Comparison of ENCODE assay signal across 14 cellular contexts in genomic region chr1:161719325-161719611, GRCh38.
DNase-seq lines count a peak whose midpoint lies in the region; ATAC-seq and TF ChIP-seq lines count a peak whose summit lies in the region.
"Had no signal": no experiment of that assay in that cellular context is flagged by ENCODE, and none has a peak within 500 bp of the region (broad histone marks: within the 10 kb centered on the region; RNA-seq: fewer than 3 reads in every experiment).

No MANE protein-coding gene starts in this region.

- H3K27me3 ChIP-seq in BLaER1 treated with 17β-estradiol and CSF1 and Interleukin-3, amounts not matched to agents 10 nM and 100 nM: peaks cover 0 to 99% (median 0%) of the 10 kb centered on the region in 11 experiments; a peak in 8 of 22 replicates
- H3K27me3 ChIP-seq: body of pancreas had no signal

- peaks cover 0 to 37% (median 0%) of the 10 kb centered on the region in 11 experiments; a peak in 5 of 22 replicates for H4K20me1 ChIP-seq in BLaER1 treated with 17β-estradiol and CSF1 and Interleukin-3, amounts not matched to agents 10 nM and 100 nM

- H3K36me3 ChIP-seq in BLaER1 treated with 17β-estradiol and CSF1 and Interleukin-3, amounts not matched to agents 10 nM and 100 nM: no peaks in the 10 kb centered on the region

- H3K4me3 ChIP-seq in BLaER1 treated with 17β-estradiol and CSF1 and Interleukin-3, amounts not matched to agents 10 nM and 100 nM: no peak overlapping the region
- H3K4me3 ChIP-seq in coronary artery: no peak overlapping the region
- H3K4me3 ChIP-seq: body of pancreas, GM23248, mucosa of descending colon had no signal

- no peak overlapping the region for H3K9ac ChIP-seq in BLaER1 treated with 17β-estradiol and CSF1 and Interleukin-3, amounts not matched to agents 10 nM and 100 nM
- H3K9ac ChIP-seq: GM23248 had no signal

- DNase-seq in MV-4-11 (lab: John Stamatoyannopoulos, UW) (no peak), NCI-H2171 treated with DMSO at 0.1 percent for 48 hours (lab: John Stamatoyannopoulos, UW) (no peak), Kasumi-1 (lab: John Stamatoyannopoulos, UW) (no peak), coronary artery (ENCODE audit: low spot score) (no peak)
- DNase-seq: activated CD4-positive, CD25-positive, alpha-beta regulatory T cell treated with anti-CD3 and anti-CD28 coated beads, Interleukin-2, amount 50 U/mL, for 72 hours; activated T-cell treated with anti-CD3 and anti-CD28 coated beads, Interleukin-2, amount 50 U/mL, for 48 hours; body of pancreas; GM23248; mucosa of descending colon; posterior cingulate gyrus had no signal

- peak overlapping the region; percentile 51 to 79 (median 71) for H3K4me2 ChIP-seq in BLaER1 treated with 17β-estradiol and CSF1 and Interleukin-3, amounts not matched to agents 10 nM and 100 nM

- H3K27ac ChIP-seq in BLaER1 treated with 17β-estradiol and CSF1 and Interleukin-3, amounts not matched to agents 10 nM and 100 nM: peak overlapping the region in 2 of 11 experiments; percentile 11 to 54; a peak in 1 of 22 replicates
- no peak overlapping the region for H3K27ac ChIP-seq in coronary artery
- H3K27ac ChIP-seq: body of pancreas, GM23248 had no signal

- H3K4me1 ChIP-seq in BLaER1 treated with 17β-estradiol and CSF1 and Interleukin-3, amounts not matched to agents 10 nM and 100 nM: peaks cover 30 to 54% (median 43%) of the 10 kb centered on the region in 10 experiments
- H3K4me1 ChIP-seq: body of pancreas had no signal

- no peaks in the 10 kb centered on the region for H3K9me3 ChIP-seq in BLaER1 treated with 17β-estradiol and CSF1 and Interleukin-3, amounts not matched to agents 10 nM and 100 nM (replicated peaks in 1 of 11)
- H3K9me3 ChIP-seq: body of pancreas, mucosa of descending colon had no signal

- ATAC-seq in GM19043 (IDR thresholded peaks at IDR 0.05; ENCODE audit: low read depth, unreplicated experiment) (peak; percentile 44), HG02588 (IDR thresholded peaks at IDR 0.05; ENCODE audit: unreplicated experiment) (peak; percentile 31), HG03565 (IDR thresholded peaks at IDR 0.05; ENCODE audit: unreplicated experiment) (peak; percentile 28)
- ATAC-seq: body of pancreas had no signal

- TF ChIP-seq CTCF in coronary artery (IDR thresholded peaks at IDR 0.05): no peak
